ENCODE assay signal across 13 cellular contexts in the genomic region with DNA sequence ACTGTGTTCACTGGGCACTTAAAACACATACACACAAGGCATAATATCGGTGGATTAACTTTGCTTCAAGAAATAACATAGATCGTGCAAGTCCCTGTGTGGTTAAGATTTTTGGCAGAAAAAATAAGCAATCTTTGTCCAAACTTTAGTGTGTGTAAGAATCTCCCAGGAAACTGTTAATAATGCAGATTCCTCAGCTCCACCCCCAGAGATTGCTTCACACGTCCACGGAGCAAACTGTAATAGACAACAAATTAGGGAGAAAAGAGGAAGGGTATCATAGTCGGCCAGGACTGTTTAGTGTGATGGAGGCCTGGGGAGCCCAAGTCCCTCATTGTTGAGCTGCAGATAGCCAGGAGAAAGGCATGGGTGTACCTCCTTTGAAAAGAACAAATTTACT.
"Had no signal": no experiment of that assay in that cellular context is flagged by ENCODE, and none has a peak within 500 bp of the region (broad histone marks: within the 10 kb centered on the region; RNA-seq: fewer than 3 reads in every experiment).

No MANE protein-coding gene starts in this region.

- H3K4me3 ChIP-seq: left ventricle myocardium inferior, thoracic aorta had no signal

- H3K36me3 ChIP-seq: left ventricle myocardium inferior, thoracic aorta had no signal

- H3K9me3 ChIP-seq: left ventricle myocardium inferior, thoracic aorta had no signal

- H3K27ac ChIP-seq: epithelial cell of prostate, left ventricle myocardium inferior had no signal

- DNase-seq: activated B cell treated with CpG ODN at 0.5 μM for 24 hours; activated CD4-positive, alpha-beta T cell treated with anti-CD3 and anti-CD28 coated beads, Interleukin-2, amount 10 ng/mL, durations not matched to agents 24 days and 14 days; activated naive CD4-positive, alpha-beta T cell treated with anti-CD3 and anti-CD28 coated beads, Interleukin-2, amount 10 ng/mL, durations not matched to agents 7 days and 5 days; amniotic stem cell; cerebellar nuclear complex; effector memory CD8-positive, alpha-beta T cell; foreskin fibroblast; left ventricle myocardium inferior; stimulated activated CD4-positive, alpha-beta T cell treated with anti-CD3 and anti-CD28 coated beads, Interleukin-4, amount 100 ng/mL, for 1 hour; stimulated activated CD8-positive, alpha-beta memory T cell treated with anti-CD3 and anti-CD28 coated beads, Interleukin-4, amount 100 ng/mL, for 48 hours; T-helper 17 cell had no signal
